Comparison of ENCODE assay signal across 8 cellular contexts in genomic region chr2:218400167-218400929, GRCh38. TPM values are rescaled to one million over a fixed set of nuclear protein-coding genes. Genes with fewer than 3 reads are reported as not detected.
DNase-seq lines count a peak whose midpoint lies in the region; FAIRE-seq and TF ChIP-seq lines count a peak whose summit lies in the region.

No MANE protein-coding gene starts in this region.

- H3K27ac ChIP-seq in 22Rv1 (peak overlapping the region; percentile 100), WERI-Rb-1 (peak overlapping the region; percentile 95), mesodermal cell (ENCODE audit: low read depth, low read length, severe bottlenecking) (peak overlapping the region; percentile 66), thymus (ENCODE audit: low read depth) (peak overlapping the region; percentile 97)

- H3K27me3 ChIP-seq in WERI-Rb-1 (ENCODE audit: insufficient read depth, low read depth, severe bottlenecking) (no peaks in the 10 kb centered on the region), thymus (ENCODE audit: control insufficient read depth, insufficient read depth) (peaks cover 2% of the 10 kb centered on the region)

- TF ChIP-seq CTCF in 22Rv1 (IDR thresholded peaks at IDR 0.05) (no peak), WERI-Rb-1 (IDR thresholded peaks at IDR 0.05; ENCODE audit: low read depth, low read length) (no peak)

- peak overlapping the region; percentile 92 for H3K4me3 ChIP-seq in WERI-Rb-1 (ENCODE audit: low read depth, low read length)
- H3K4me3 ChIP-seq in mesodermal cell (ENCODE audit: extremely low read depth, insufficient read depth, low read length, poor library complexity, severe bottlenecking): peak overlapping the region; percentile 83
- H3K4me3 ChIP-seq in thymus (ENCODE audit: low read length): peak overlapping the region; percentile 100

- H3K36me3 ChIP-seq in WERI-Rb-1: peaks cover 31% of the 10 kb centered on the region
- H3K36me3 ChIP-seq in mesodermal cell (ENCODE audit: control insufficient read depth, insufficient read depth, low read length): peaks cover 40% of the 10 kb centered on the region
- peaks cover 29% of the 10 kb centered on the region for H3K36me3 ChIP-seq in thymus (ENCODE audit: control insufficient read depth, insufficient read depth)

- peaks cover 20% of the 10 kb centered on the region for H3K4me1 ChIP-seq in mesodermal cell (ENCODE audit: control insufficient read depth, insufficient read depth, low read length, poor library complexity, severe bottlenecking)
- H3K4me1 ChIP-seq in thymus (ENCODE audit: control insufficient read depth, insufficient read depth, low read length): peaks cover 27% of the 10 kb centered on the region

- 0 to 2% methylated on average over 36 to 40 of the region's 63 CpGs for WGBS in mesodermal cell (ENCODE audit: insufficient coverage in 2 of 2), 2 experiments
- WGBS in thymus: under 1% methylated on average over 63 of the region's 63 CpGs

- H3K9me3 ChIP-seq in WERI-Rb-1 (ENCODE audit: severe bottlenecking): no peaks in the 10 kb centered on the region
- H3K9me3 ChIP-seq in mesodermal cell (ENCODE audit: control insufficient read depth, low read length): no peaks in the 10 kb centered on the region
- H3K9me3 ChIP-seq in thymus (ENCODE audit: control insufficient read depth): no peaks in the 10 kb centered on the region

- no peak for FAIRE-seq in H54 (lab: Jason Lieb, UNC)

- no peak for DNase-seq in H54 (ENCODE audit: insufficient read length, low spot score)
- peak; percentile 55 for DNase-seq in WERI-Rb-1
- peak; percentile 45 for DNase-seq in effector CD8-positive, alpha-beta T cell (lab: John Stamatoyannopoulos, UW)
- no peak for DNase-seq in GF-D8 (lab: John Stamatoyannopoulos, UW)
- DNase-seq in occipital lobe (lab: John Stamatoyannopoulos, UW): no peak

- TF ChIP-seq POLR2A in H54 (IDR thresholded peaks at IDR 0.05; ENCODE audit: low read depth, low read length): peak; percentile 11; the same call in 1 of the 2 replicates

RNA-seq across cellular contexts. Expression of gene CTDSP1, which starts 0.7 kb away (rescaled TPM):
- polyA plus RNA-seq in mesodermal cell (2013, experiment 1 of 2): 49.6 TPM
- 48.4 TPM for polyA plus RNA-seq in mesodermal cell (2013, experiment 2 of 2)
- polyA plus RNA-seq in thymus: 91.9 TPM
- 13.3 TPM for total RNA-seq in occipital lobe

RNA-seq across cellular contexts. Expression of gene SLC11A1, which starts 18.3 kb away (rescaled TPM):
- not detected for polyA plus RNA-seq in mesodermal cell (2013, experiment 1 of 2)
- 0.10 TPM for polyA plus RNA-seq in mesodermal cell (2013, experiment 2 of 2)
- polyA plus RNA-seq in thymus: 25.2 TPM
- total RNA-seq in occipital lobe: 1.7 TPM

RNA-seq across cellular contexts. Expression of gene VIL1, which starts 18.6 kb away (rescaled TPM):
- not detected for polyA plus RNA-seq in mesodermal cell (2013, experiment 1 of 2)
- polyA plus RNA-seq in mesodermal cell (2013, experiment 2 of 2): not detected
- polyA plus RNA-seq in thymus: 0.16 TPM
- total RNA-seq in occipital lobe: not detected

RNA-seq across cellular contexts. Expression of gene CATIP, which starts 43.7 kb away (rescaled TPM):
- polyA plus RNA-seq in mesodermal cell (2013, experiment 1 of 2): not detected
- 0.30 TPM for polyA plus RNA-seq in mesodermal cell (2013, experiment 2 of 2)
- 0.52 TPM for polyA plus RNA-seq in thymus
- 0.31 TPM for total RNA-seq in occipital lobe

Comparison
In these comparisons a context has a peak if more than half of its experiments do, and no peak if none do; other contexts are left out.
1. DNase-seq: peak in WERI-Rb-1 (single experiment) and effector CD8-positive, alpha-beta T cell (single experiment); none in H54 (single experiment), GF-D8 (single experiment) and occipital lobe (single experiment).
2. Peak in every context shown above with its lines, with median percentiles within 50 percentile points of each other: H3K27ac ChIP-seq and H3K4me3 ChIP-seq.